13 cellular contexts compared by ENCODE assay signal in the genomic region with DNA sequence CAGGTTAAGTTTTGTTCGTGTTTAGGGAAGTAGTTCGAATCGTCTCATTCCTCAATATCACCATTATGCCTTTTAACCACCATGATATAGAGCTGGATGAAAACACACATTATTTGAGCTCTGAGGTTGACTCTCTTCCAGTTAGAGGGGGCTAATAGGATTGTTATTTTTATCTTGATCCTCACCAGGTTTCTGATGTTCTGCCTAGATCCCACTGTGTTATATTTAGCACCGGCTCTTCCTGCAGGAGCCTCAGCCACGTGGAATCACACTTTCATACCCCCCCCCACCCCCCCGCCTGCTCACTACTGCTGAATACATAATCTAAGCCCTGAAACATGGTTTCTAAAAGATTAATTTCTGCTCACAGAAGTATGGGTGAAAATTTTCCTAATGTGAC.
"Had no signal": no experiment of that assay in that cellular context is flagged by ENCODE, and none has a peak within 500 bp of the region (broad histone marks: within the 10 kb centered on the region; RNA-seq: fewer than 3 reads in every experiment).

No MANE protein-coding gene starts in this region.

- DNase-seq: activated CD4-positive, alpha-beta T cell treated with anti-CD3 and anti-CD28 coated beads for 4 hours; activated CD8-positive, alpha-beta memory T cell treated with anti-CD3 and anti-CD28 coated beads, Interleukin-2, amount 50 U/mL, for 48 hours; activated CD8-positive, alpha-beta T cell treated with anti-CD3 and anti-CD28 coated beads, Interleukin-2, amount 10 ng/mL, durations not matched to agents 7 days and 5 days; activated naive CD4-positive, alpha-beta T cell; activated naive CD8-positive, alpha-beta T cell treated with anti-CD3 and anti-CD28 coated beads, Interleukin-2, amount 50 U/mL, for 24 hours; effector memory CD4-positive, alpha-beta T cell; kidney glomerular epithelial cell; naive B cell; posterior cingulate gyrus; right cardiac atrium; tibial artery had no signal

- ATAC-seq: activated CD8-positive, alpha-beta T cell treated with anti-CD3 and anti-CD28 coated beads, Interleukin-2, amount 10 ng/mL, durations not matched to agents 7 days and 5 days; activated naive CD8-positive, alpha-beta T cell treated with anti-CD3 and anti-CD28 coated beads, Interleukin-2, amount 50 U/mL, for 24 hours; gastroesophageal sphincter; right cardiac atrium; stimulated activated effector memory CD8-positive, alpha-beta T cell treated with anti-CD3 and anti-CD28 coated beads, Interleukin-12 subunit alpha, Interleukin-12 subunit beta, amount 100 ng/mL, for 72 hours had no signal
